8 cellular contexts compared by ENCODE assay signal in genomic region chrX:75155454-75155829, GRCh38. TPM values are rescaled to one million over a fixed set of nuclear protein-coding genes. Genes with fewer than 3 reads are reported as not detected.
DNase-seq lines count a peak whose midpoint lies in the region; ATAC-seq, FAIRE-seq and TF ChIP-seq lines count a peak whose summit lies in the region.

No MANE protein-coding gene starts in this region.

- peaks cover 0 to 6% of the 10 kb centered on the region in 2 donors for H3K4me1 ChIP-seq in kidney (ENCODE audit: control insufficient read depth in 1 of 2, insufficient read depth in 1 of 2, low read depth in 1 of 2, low read length in 2 of 2)
- H3K4me1 ChIP-seq in testis = no peaks in the 10 kb centered on the region

- ATAC-seq in GM21529 (IDR thresholded peaks at IDR 0.05; ENCODE audit: unreplicated experiment) = peak; percentile 47

- no peaks in the 10 kb centered on the region for H3K9me3 ChIP-seq in KOPT-K1 (ENCODE audit: insufficient read depth, low read length, poor library complexity, severe bottlenecking)
- H3K9me3 ChIP-seq in kidney (ENCODE audit: control insufficient read depth in 1 of 2, low read length in 2 of 2) = no peaks in the 10 kb centered on the region
- no peaks in the 10 kb centered on the region for H3K9me3 ChIP-seq in testis

- H3K36me3 ChIP-seq in KOPT-K1 (ENCODE audit: insufficient read depth, low read length) = no peaks in the 10 kb centered on the region
- no peaks in the 10 kb centered on the region for H3K36me3 ChIP-seq in kidney (ENCODE audit: control insufficient read depth in 1 of 2, insufficient read depth in 2 of 2, low read length in 2 of 2)
- H3K36me3 ChIP-seq in testis (ENCODE audit: low read depth, missing control alignments) = no peaks in the 10 kb centered on the region

- H3K9ac ChIP-seq in kidney (ENCODE audit: low read length in 2 of 2) = peak overlapping the region; percentile 77 to 86

- 0 to 1% methylated on average over 6 of the region's 6 CpGs for WGBS in testis, 2 donors

- no peaks in the 10 kb centered on the region for H3K27me3 ChIP-seq in testis

- intact Hi-C loops in kidney (cut with DNase I) (no loop called here), testis (cut with DNase I; ENCODE audit: low total_unique reads) (no loop called here)

- in situ Hi-C loops in astrocyte of the spinal cord (cut with HindIII; ENCODE audit: low sequenced_read_pairs) = no loop called here

- TF ChIP-seq CTCF in astrocyte of the spinal cord (IDR thresholded peaks at IDR 0.05; ENCODE audit: low read depth, low read length) (no peak), kidney (IDR thresholded peaks at IDR 0.05; ENCODE audit: borderline replicate concordance, extremely low read depth, insufficient read depth) (no peak), testis (IDR thresholded peaks at IDR 0.05) (no peak)

- DNase-seq in astrocyte of the spinal cord (ENCODE audit: low read depth, low spot score) (peak; percentile 0), kidney (no peak), testis (no peak), NCI-H1436 (lab: John Stamatoyannopoulos, UW) (no peak), islet precursor cell (no peak)

- TF ChIP-seq POLR2A in testis (IDR thresholded peaks at IDR 0.05) = no peak

- peak overlapping the region; percentile 90 for H3K4me3 ChIP-seq in GM08714 (ENCODE audit: low read length)
- peak overlapping the region; percentile 63 for H3K4me3 ChIP-seq in astrocyte of the spinal cord (ENCODE audit: low read depth, low read length)
- H3K4me3 ChIP-seq in kidney (ENCODE audit: low read length in 2 of 2) = peak overlapping the region; percentile 91 to 96
- peak overlapping the region; percentile 60 to 70 for H3K4me3 ChIP-seq in testis

- H3K27ac ChIP-seq in KOPT-K1 (ENCODE audit: low read depth, low read length, poor library complexity, severe bottlenecking) = peak overlapping the region; percentile 87
- H3K27ac ChIP-seq in kidney (ENCODE audit: low read depth in 2 of 2, low read length in 2 of 2) = peak overlapping the region in 1 of 2 donors; percentile 80
- H3K27ac ChIP-seq in testis = peak overlapping the region in 1 of 2 donors; percentile 77

- FAIRE-seq in kidney (lab: Jason Lieb, UNC) = no peak

RNA-seq across cellular contexts. Expression of gene ABCB7, which starts 0.6 kb away (rescaled TPM):
- 21.0 TPM for total RNA-seq in kidney
- 13.8 TPM for polyA plus RNA-seq in kidney (ENCODE audit: insufficient read depth, low read depth, low replicate concordance)
- 10 to 100 TPM; 31.6 to 52.3 TPM for total RNA-seq in testis
- polyA plus RNA-seq in testis (ENCODE audit: insufficient read depth, low read depth, low replicate concordance) = 10.1 TPM
